Comparison of ENCODE assay signal across 15 cellular contexts in the genomic region with DNA sequence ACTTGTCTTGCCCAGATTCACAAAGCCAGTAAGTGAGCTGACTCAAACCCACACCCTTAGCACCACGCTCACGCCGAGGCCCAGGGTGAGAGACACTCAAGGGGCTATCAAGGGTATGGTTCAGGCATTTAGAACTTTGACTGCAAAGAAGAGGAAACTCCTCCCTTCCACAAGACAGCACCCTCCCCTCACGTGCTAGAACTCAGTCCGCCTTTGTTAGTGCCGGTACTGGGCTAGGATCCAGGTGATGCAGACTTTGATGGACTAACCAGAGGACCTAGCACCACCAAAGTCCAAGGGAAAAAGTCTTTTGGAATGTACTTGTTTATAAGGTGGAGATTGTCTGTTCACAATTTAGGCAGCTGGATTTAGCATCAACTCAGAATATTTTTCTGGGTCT. TPM values are rescaled to one million over a fixed set of nuclear protein-coding genes. Genes with fewer than 3 reads are reported as not detected.
DNase-seq lines count a peak whose midpoint lies in the region; ATAC-seq and TF ChIP-seq lines count a peak whose summit lies in the region.
"Had no signal": no experiment of that assay in that cellular context is flagged by ENCODE, and none has a peak within 500 bp of the region (broad histone marks: within the 10 kb centered on the region; RNA-seq: fewer than 3 reads in every experiment).

No MANE protein-coding gene starts in this region.

- peak overlapping the region; percentile 59 for H3K4me3 Mint-ChIP-seq in endothelial cell (ENCODE audit: unreplicated experiment)
- H3K4me3 Mint-ChIP-seq: activated CD4-positive, alpha-beta T cell treated with anti-CD3 and anti-CD28 coated beads for 36 hours; T-helper 17 cell had no signal

- peaks cover 16% of the 10 kb centered on the region for H3K36me3 Mint-ChIP-seq in endothelial cell (ENCODE audit: low read depth, unreplicated experiment)

- no peaks in the 10 kb centered on the region for H3K36me3 ChIP-seq in MG63
- H3K36me3 ChIP-seq: BE2C had no signal

- TF ChIP-seq CTCF in endothelial cell (IDR thresholded peaks at IDR 0.05; ENCODE audit: unreplicated experiment), result no peak

- H3K27ac Mint-ChIP-seq in endothelial cell (ENCODE audit: unreplicated experiment), result no peak overlapping the region
- H3K27ac Mint-ChIP-seq: activated CD4-positive, alpha-beta T cell treated with anti-CD3 and anti-CD28 coated beads for 36 hours; T-helper 17 cell had no signal

- intact Hi-C loops in sciatic nerve (cut with DNase I), result no loop called here

- no peak overlapping the region for H3K4me3 ChIP-seq in MG63

- DNase-seq in MG63 (peak; percentile 68), endothelial cell (ENCODE audit: low spot score) (no peak), iris pigment epithelial cell (ENCODE audit: low read depth) (peak; percentile 50), sciatic nerve (ENCODE audit: low spot score) (peak; percentile 55), DMS 273 (lab: John Stamatoyannopoulos, UW; ENCODE audit: unreplicated experiment) (no peak), kidney glomerular epithelial cell (lab: John Stamatoyannopoulos, UW) (no peak)
- no peak for DNase-seq in activated CD4-positive, alpha-beta T cell treated with anti-CD3 and anti-CD28 coated beads, Interleukin-2, amount 50 U/mL, for 1 hour
- DNase-seq: activated CD4-positive, alpha-beta T cell treated with anti-CD3 and anti-CD28 coated beads for 36 hours; activated naive CD4-positive, alpha-beta T cell treated with anti-CD3 and anti-CD28 coated beads, Interleukin-2, amount 50 U/mL, for 16 hours; BE2C; cerebellar nuclear complex; NCI-H187; posterior cingulate gyrus; T-helper 17 cell had no signal

- H3K9me3 ChIP-seq in MG63, result no peaks in the 10 kb centered on the region
- H3K9me3 ChIP-seq: BE2C had no signal

- H3K27me3 Mint-ChIP-seq in endothelial cell (ENCODE audit: unreplicated experiment), result peaks cover 3% of the 10 kb centered on the region

- H3K27me3 ChIP-seq in MG63, result no peaks in the 10 kb centered on the region
- H3K27me3 ChIP-seq: BE2C had no signal

- H3K9me3 Mint-ChIP-seq in endothelial cell (ENCODE audit: unreplicated experiment), result no peaks in the 10 kb centered on the region

- ATAC-seq in sciatic nerve (peak; percentile 69), HG03280 (IDR thresholded peaks at IDR 0.05; ENCODE audit: unreplicated experiment) (no peak)
- ATAC-seq: activated CD4-positive, alpha-beta T cell treated with anti-CD3 and anti-CD28 coated beads for 36 hours; T-helper 17 cell had no signal

- H3K4me1 Mint-ChIP-seq in endothelial cell (ENCODE audit: unreplicated experiment), result peaks cover 10% of the 10 kb centered on the region
- H3K4me1 Mint-ChIP-seq: activated CD4-positive, alpha-beta T cell treated with anti-CD3 and anti-CD28 coated beads for 36 hours had no signal

RNA-seq across cellular contexts. Expression of gene VWF, which starts 33.7 kb away (rescaled TPM):
- 0.03 and 0.12 TPM in 2 replicates for total RNA-seq in MG63 (2014; rRNA removed; shearing (Covaris generic); ENCODE audit: low replicate concordance)
- 56.0 TPM for total RNA-seq in endothelial cell (ENCODE audit: unreplicated experiment)
- 655 TPM for total RNA-seq in sciatic nerve

Comparison
In these comparisons a context has a peak if more than half of its experiments do, and no peak if none do; other contexts are left out.
1. DNase-seq: peak in MG63 (single experiment), iris pigment epithelial cell (single experiment) and sciatic nerve (single experiment); none in endothelial cell (single experiment), DMS 273 (single experiment), kidney glomerular epithelial cell (single experiment) and activated CD4-positive, alpha-beta T cell treated with anti-CD3 and anti-CD28 coated beads, Interleukin-2, amount 50 U/mL, for 1 hour (single experiment).
2. RNA of gene VWF, which starts 33.7 kb away (total RNA-seq): 655 TPM in sciatic nerve (single experiment) and 56.0 TPM in endothelial cell (single experiment); 0.03 to 0.12 TPM in MG63; every median in the first group is over 10 times any median in the second.